ENCODE assay signal across 12 cellular contexts in the genomic region with DNA sequence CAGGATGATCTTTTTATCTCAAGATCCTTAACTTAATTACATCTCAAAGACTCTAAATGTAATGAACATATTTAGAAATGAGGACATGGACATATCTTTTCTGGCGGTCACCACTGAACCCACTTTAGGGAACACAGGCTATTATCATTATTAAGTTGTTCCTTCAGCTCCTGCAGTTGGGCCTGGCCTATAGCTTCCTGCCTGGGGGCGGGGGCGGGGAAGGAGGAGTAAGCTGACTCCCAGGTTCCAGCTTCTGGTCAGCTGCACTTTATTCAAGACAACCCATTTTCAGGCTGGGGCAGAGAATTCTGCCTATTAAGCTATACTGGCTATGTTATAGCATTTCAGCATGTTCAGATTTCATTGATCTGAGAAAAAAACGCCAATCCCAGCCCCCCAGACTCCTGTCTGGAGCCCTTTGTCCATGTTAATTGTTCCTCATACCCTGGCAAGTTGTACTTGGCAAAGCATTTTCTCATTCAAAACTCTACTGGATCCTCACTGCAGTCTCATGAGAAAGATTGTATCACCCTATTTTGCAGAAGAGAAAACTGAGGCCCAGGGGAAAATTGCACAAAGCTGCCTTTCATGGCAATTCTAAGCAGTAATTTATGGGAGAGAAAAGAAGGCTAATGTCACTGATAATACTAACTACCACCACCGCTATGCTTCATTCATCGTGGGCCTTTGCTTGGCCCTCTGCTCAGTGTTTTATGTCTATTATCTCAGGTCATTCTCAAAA. TPM values are rescaled to one million over a fixed set of nuclear protein-coding genes. Genes with fewer than 3 reads are reported as not detected.
A peak's percentile ranks its signal among the peaks of the same experiment; 100 is the strongest.
DNase-seq lines count a peak whose midpoint lies in the region; ATAC-seq and TF ChIP-seq lines count a peak whose summit lies in the region.
"Had no signal": no experiment of that assay in that cellular context is flagged by ENCODE, and none has a peak within 500 bp of the region (broad histone marks: within the 10 kb centered on the region; RNA-seq: fewer than 3 reads in every experiment).

No MANE protein-coding gene starts in this region.

- no peaks in the 10 kb centered on the region for H3K27me3 ChIP-seq in tibial artery
- no peaks in the 10 kb centered on the region for H3K27me3 ChIP-seq in hepatocyte
- H3K27me3 ChIP-seq in mammary epithelial cell (ENCODE audit: insufficient read depth, low read length) = no peaks in the 10 kb centered on the region
- H3K27me3 ChIP-seq: BLaER1 had no signal

- no peaks in the 10 kb centered on the region for H3K9me3 Mint-ChIP-seq in glutamatergic neuron (ENCODE audit: unreplicated experiment)

- no peak for ATAC-seq in Right ventricle myocardium superior (ENCODE audit: poor library complexity)
- ATAC-seq: GM12878 had no signal

- DNase-seq in cardiac septum (ENCODE audit: low spot score) (peak; percentile 10), Right ventricle myocardium superior (no peak), coronary artery (ENCODE audit: low spot score) (no peak), mesenteric fat pad (ENCODE audit: low spot score) (peak; percentile 1), tibial artery (peak in 1 of 2 donors; percentile 31), glutamatergic neuron (no peak), hepatocyte (ENCODE audit: low spot score) (no peak), mammary epithelial cell (no peak)
- DNase-seq: AML-193 had no signal

- dilution Hi-C loops in mammary epithelial cell (cut with HindIII; ENCODE audit: low sequenced_read_pairs) = no loop called here

- H4K20me1 ChIP-seq in hepatocyte (ENCODE audit: insufficient read depth, poor library complexity, severe bottlenecking) (no peaks in the 10 kb centered on the region), mammary epithelial cell (ENCODE audit: insufficient read depth, low read length) (no peaks in the 10 kb centered on the region)
- H4K20me1 ChIP-seq: BLaER1 had no signal

- BruUV-seq in mammary epithelial cell (replicated peaks; lab: Mats Ljungman, UMichigan) = no TSS peak

- no peaks in the 10 kb centered on the region for H3K36me3 Mint-ChIP-seq in glutamatergic neuron (ENCODE audit: unreplicated experiment)

- no peak overlapping the region for H3K9ac ChIP-seq in mammary epithelial cell (ENCODE audit: insufficient read depth, low read length)
- H3K9ac ChIP-seq: BLaER1 had no signal

- intact Hi-C loops in cardiac septum (cut with DNase I) (no loop called here), Right ventricle myocardium superior (cut with DNase I) (no loop called here), tibial artery (cut with DNase I; ENCODE audit: low total_unique reads) (no loop called here), mammary epithelial cell (cut with micrococcal nuclease) (no loop called here)

- no peak overlapping the region for H3K4me2 ChIP-seq in hepatocyte
- H3K4me2 ChIP-seq in mammary epithelial cell (ENCODE audit: insufficient read depth, low read depth, low read length) = no peak overlapping the region
- H3K4me2 ChIP-seq: BLaER1 had no signal

- H3K9me3 ChIP-seq in tibial artery (no peaks in the 10 kb centered on the region), hepatocyte (ENCODE audit: low read depth) (no peaks in the 10 kb centered on the region), mammary epithelial cell (replicated peaks; ENCODE audit: insufficient read depth, low read length) (no peaks in the 10 kb centered on the region)
- H3K9me3 ChIP-seq: BLaER1 had no signal

- in situ Hi-C loops in mammary epithelial cell (cut with MboI; ENCODE audit: low sequenced_read_pairs in 2 of 2) = no loop called here

- H3K4me3 Mint-ChIP-seq in glutamatergic neuron (ENCODE audit: unreplicated experiment) = no peak overlapping the region

- peaks cover 9% of the 10 kb centered on the region for H3K27me3 Mint-ChIP-seq in glutamatergic neuron (ENCODE audit: unreplicated experiment)

- H3K4me1 ChIP-seq in tibial artery (peaks cover 0 to 74% (median 59%) of the 10 kb centered on the region in 4 donors), hepatocyte (ENCODE audit: insufficient read depth) (no peaks in the 10 kb centered on the region), mammary epithelial cell (ENCODE audit: insufficient read depth, low read length) (peaks cover 5% of the 10 kb centered on the region)
- H3K4me1 ChIP-seq: BLaER1 had no signal

- 76% methylated on average over 6 of the region's 6 CpGs for WGBS in hepatocyte (ENCODE audit: low lambda C conversion rate, missing lambda C conversion rate)
- WGBS in mammary epithelial cell (ENCODE audit: low coverage, missing lambda C conversion rate) = 75% methylated on average over 4 of the region's 6 CpGs

- H3K27ac ChIP-seq in coronary artery = peak overlapping the region; percentile 77 to 94
- H3K27ac ChIP-seq in tibial artery = peak overlapping the region; percentile 77 to 85
- no peak overlapping the region for H3K27ac ChIP-seq in hepatocyte
- no peak overlapping the region for H3K27ac ChIP-seq in mammary epithelial cell (ENCODE audit: insufficient read depth, low read depth, low read length)
- H3K27ac ChIP-seq: 22Rv1, BLaER1 had no signal

- CTCF ChIA-PET in mammary epithelial cell (lab: Charles Lee; ENCODE audit: low non-redundant PET) = no interaction called here

- H2AFZ ChIP-seq in hepatocyte (no peak overlapping the region), mammary epithelial cell (ENCODE audit: low read depth, low read length) (no peak overlapping the region)

- H3K4me3 ChIP-seq in coronary artery = no peak overlapping the region
- H3K4me3 ChIP-seq in tibial artery = no peak overlapping the region
- H3K4me3 ChIP-seq in hepatocyte = no peak overlapping the region
- no peak overlapping the region for H3K4me3 ChIP-seq in mammary epithelial cell (replicated peaks in 1 of 3; ENCODE audit: insufficient read depth in 1 of 3, low read depth in 2 of 3, low read length in 3 of 3)
- H3K4me3 ChIP-seq: BLaER1, GM12878 had no signal

- no peak overlapping the region for H3K27ac Mint-ChIP-seq in glutamatergic neuron (ENCODE audit: unreplicated experiment)

- no peaks in the 10 kb centered on the region for H3K36me3 ChIP-seq in tibial artery
- H3K36me3 ChIP-seq in hepatocyte (replicated peaks; ENCODE audit: insufficient read depth, low read depth) = no peaks in the 10 kb centered on the region
- H3K36me3 ChIP-seq in mammary epithelial cell (ENCODE audit: insufficient read depth, low read length) = no peaks in the 10 kb centered on the region
- H3K36me3 ChIP-seq: BLaER1 had no signal

- H3K79me2 ChIP-seq in hepatocyte = peaks cover 3% of the 10 kb centered on the region
- no peaks in the 10 kb centered on the region for H3K79me2 ChIP-seq in mammary epithelial cell (ENCODE audit: insufficient read depth, low read length)

- no peaks in the 10 kb centered on the region for H3K9me2 ChIP-seq in hepatocyte (replicated peaks; ENCODE audit: insufficient read depth)

- peaks cover 14% of the 10 kb centered on the region for H3K4me1 Mint-ChIP-seq in glutamatergic neuron (ENCODE audit: low read depth, unreplicated experiment)

- no peak for TF ChIP-seq CTCF in coronary artery (IDR thresholded peaks at IDR 0.05)
- TF ChIP-seq CTCF in tibial artery (IDR thresholded peaks at IDR 0.05) = no peak
- no peak for TF ChIP-seq CTCF in glutamatergic neuron (IDR thresholded peaks at IDR 0.05; ENCODE audit: partially characterized antibody, unreplicated experiment)
- no peak for TF ChIP-seq CTCF in hepatocyte (IDR thresholded peaks at IDR 0.05; ENCODE audit: poor library complexity)
- no peak for TF ChIP-seq CTCF in mammary epithelial cell (conservative IDR thresholded peaks at IDR 0.05 in 1 of 2, IDR thresholded peaks at IDR 0.05 in 1 of 2; ENCODE audit: extremely low read depth in 1 of 2, insufficient read depth in 1 of 2, low read depth in 1 of 2, low read length in 2 of 2)

RNA-seq across cellular contexts. Expression of a gene that starts 25.1 kb away (rescaled TPM):
- total RNA-seq in cardiac septum (49.4 TPM), Right ventricle myocardium superior (55.9 TPM), mesenteric fat pad (73.3 TPM), glutamatergic neuron (ENCODE audit: unreplicated experiment) (not detected), hepatocyte (105 and 106 TPM in 2 replicates), mammary epithelial cell (under 1 TPM in 1 of 2 donors, not detected in 1; 0.50 TPM)
- polyA plus RNA-seq in hepatocyte (87.2 and 97.6 TPM in 2 replicates), mammary epithelial cell (not detected)
- not detected for polyA minus RNA-seq in mammary epithelial cell

Comparison
In these comparisons a context has a peak if more than half of its experiments do, and no peak if none do; other contexts are left out.
1. DNase-seq: peak in cardiac septum (single experiment) and mesenteric fat pad (single experiment); none in Right ventricle myocardium superior (single experiment), coronary artery (single experiment), glutamatergic neuron (single experiment), hepatocyte (single experiment) and mammary epithelial cell (single experiment).
2. H3K27ac ChIP-seq: peak in coronary artery (2 of 2) and tibial artery (2 of 2); none in hepatocyte (single experiment) and mammary epithelial cell (single experiment).
3. RNA of a gene that starts 25.1 kb away (total RNA-seq): 105 to 106 TPM in hepatocyte, 73.3 TPM in mesenteric fat pad (single experiment), 55.9 TPM in Right ventricle myocardium superior (single experiment) and 49.4 TPM in cardiac septum (single experiment); 0.50 TPM in mammary epithelial cell and not detected in glutamatergic neuron (single experiment); every median in the first group is over 10 times any median in the second.